ENCODE assay signal across 30 cellular contexts in the genomic region with DNA sequence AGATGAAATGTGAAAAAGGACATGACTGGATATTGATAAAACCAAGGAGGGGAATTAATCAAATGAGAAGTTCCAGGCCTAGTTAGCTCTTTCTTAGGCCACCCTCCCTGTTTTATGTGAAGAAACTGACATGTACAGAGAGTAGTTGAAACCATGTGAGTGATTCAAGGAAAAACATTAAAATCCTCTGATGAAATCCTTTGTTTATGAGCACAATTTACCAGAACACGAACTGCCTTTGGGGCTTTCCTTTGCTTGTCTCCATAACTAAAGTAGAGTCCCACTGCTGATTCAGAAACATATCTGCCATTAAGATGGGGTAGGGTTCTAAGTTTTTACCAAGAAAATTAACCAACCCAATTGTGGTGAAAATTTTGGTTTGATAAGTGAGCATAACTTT.
A peak's percentile ranks its signal among the peaks of the same experiment; 100 is the strongest.
DNase-seq lines count a peak whose midpoint lies in the region; ATAC-seq lines count a peak whose summit lies in the region.
"Had no signal": no experiment of that assay in that cellular context is flagged by ENCODE, and none has a peak within 500 bp of the region (broad histone marks: within the 10 kb centered on the region; RNA-seq: fewer than 3 reads in every experiment).

No MANE protein-coding gene starts in this region.

- no peak overlapping the region for H2BK15ac ChIP-seq in mesenchymal stem cell (ENCODE audit: low read depth, poor library complexity, severe bottlenecking)

- H3K18ac ChIP-seq in mesenchymal stem cell (ENCODE audit: low read depth in 1 of 2, low read length in 2 of 2), result peak overlapping the region in 1 of 2 experiments; percentile 6

- H3K27ac ChIP-seq in mesenchymal stem cell (ENCODE audit: low read length, poor library complexity, severe bottlenecking), result no peak overlapping the region
- H3K27ac ChIP-seq: body of pancreas, gastrocnemius medialis, hepatocyte, psoas muscle, SK-N-MC had no signal

- H3K27me3 ChIP-seq in mesenchymal stem cell (ENCODE audit: control insufficient read depth in 1 of 2, insufficient read depth in 1 of 2, low read length in 2 of 2), result no peaks in the 10 kb centered on the region
- H3K27me3 ChIP-seq: body of pancreas, esophagus muscularis mucosa, gastrocnemius medialis, hepatocyte, upper lobe of left lung had no signal

- no peak overlapping the region for H2BK12ac ChIP-seq in mesenchymal stem cell (ENCODE audit: low read length in 2 of 2)

- no peaks in the 10 kb centered on the region for H3K4me1 ChIP-seq in mesenchymal stem cell (ENCODE audit: control insufficient read depth, insufficient read depth, low read depth, low read length)
- H3K4me1 ChIP-seq: body of pancreas, gastrocnemius medialis, psoas muscle, upper lobe of left lung had no signal

- H3K14ac ChIP-seq in mesenchymal stem cell (ENCODE audit: low read length in 2 of 2), result no peak overlapping the region

- H3K9me3 ChIP-seq in mesenchymal stem cell (ENCODE audit: control insufficient read depth, low read length), result peaks cover 3% of the 10 kb centered on the region
- H3K9me3 ChIP-seq: body of pancreas, esophagus muscularis mucosa, gastrocnemius medialis, psoas muscle, upper lobe of left lung had no signal

- no peaks in the 10 kb centered on the region for H3K27me3 Mint-ChIP-seq in activated T-cell treated with anti-CD3 and anti-CD28 coated beads, Interleukin-2, amount 50 U/mL, for 72 hours (ENCODE audit: low read depth)
- no peaks in the 10 kb centered on the region for H3K27me3 Mint-ChIP-seq in activated T-helper 17 cell treated with anti-CD3 and anti-CD28 coated beads, Interleukin-2, amount 50 U/mL, for 72 hours
- H3K27me3 Mint-ChIP-seq: activated CD4-positive, alpha-beta memory T cell treated with anti-CD3 and anti-CD28 coated beads, Interleukin-2, amount 10 ng/mL, durations not matched to agents 7 days and 5 days; CD4-positive, CD25-positive, alpha-beta regulatory T cell; central memory CD8-positive, alpha-beta T cell; natural killer cell treated with Interleukin-12 subunit alpha and Interleukin-12 subunit beta and Interleukin-15 and Interleukin-18, amount 100 ng/mL, for 72 hours had no signal

- no peak for DNase-seq in activated T-cell treated with anti-CD3 and anti-CD28 coated beads, Interleukin-2, amount 50 U/mL, for 72 hours
- no peak for DNase-seq in activated T-cell treated with anti-CD3 and anti-CD28 coated beads, Interleukin-2, amount 50 U/mL, for 48 hours
- DNase-seq in mesenchymal stem cell, result peak; percentile 71
- DNase-seq in KBM-7, result no peak
- DNase-seq: activated CD4-positive, alpha-beta memory T cell treated with anti-CD3 and anti-CD28 coated beads, Interleukin-2, amount 10 ng/mL, durations not matched to agents 7 days and 5 days; activated CD8-positive, alpha-beta memory T cell treated with anti-CD3 and anti-CD28 coated beads, Interleukin-2, amount 50 U/mL, for 4 hours; activated naive CD4-positive, alpha-beta T cell treated with anti-CD3 and anti-CD28 coated beads, Interleukin-2, amount 50 U/mL, for 16 hours; AML-193; body of pancreas; CD4-positive, CD25-positive, alpha-beta regulatory T cell; gastrocnemius medialis; GOT3; NCI-H1048; NCI-H446; NCI-H748 treated with DMSO at 0.1 percent for 48 hours; psoas muscle; stimulated activated CD4-positive, alpha-beta T cell treated with anti-CD3 and anti-CD28 coated beads, Interleukin-4, amount 100 ng/mL, for 4 hours; upper lobe of left lung had no signal

- H3K4me3 Mint-ChIP-seq in activated T-cell treated with anti-CD3 and anti-CD28 coated beads, Interleukin-2, amount 50 U/mL, for 72 hours, result peak overlapping the region; percentile 50 to 72
- peak overlapping the region; percentile 43 for H3K4me3 Mint-ChIP-seq in activated T-helper 17 cell treated with anti-CD3 and anti-CD28 coated beads, Interleukin-2, amount 50 U/mL, for 72 hours
- H3K4me3 Mint-ChIP-seq: activated CD4-positive, alpha-beta memory T cell treated with anti-CD3 and anti-CD28 coated beads, Interleukin-2, amount 10 ng/mL, durations not matched to agents 7 days and 5 days; central memory CD8-positive, alpha-beta T cell; dendritic cell treated with granulocyte-macrophage colony-stimulating factor and Interleukin-4, amounts not matched to agents 40 ng/mL and 50 ng/mL, for 4 days; natural killer cell treated with Interleukin-12 subunit alpha and Interleukin-12 subunit beta and Interleukin-15 and Interleukin-18, amount 100 ng/mL, for 72 hours had no signal

- no peak overlapping the region for H3K4ac ChIP-seq in mesenchymal stem cell (ENCODE audit: low read depth in 1 of 2, low read length in 2 of 2)

- H3K9me3 Mint-ChIP-seq in activated T-cell treated with anti-CD3 and anti-CD28 coated beads, Interleukin-2, amount 50 U/mL, for 72 hours, result peaks cover 2 to 10% of the 10 kb centered on the region in 2 donors
- H3K9me3 Mint-ChIP-seq in activated T-helper 17 cell treated with anti-CD3 and anti-CD28 coated beads, Interleukin-2, amount 50 U/mL, for 72 hours, result peaks cover 9% of the 10 kb centered on the region
- H3K9me3 Mint-ChIP-seq: activated CD4-positive, alpha-beta memory T cell treated with anti-CD3 and anti-CD28 coated beads, Interleukin-2, amount 10 ng/mL, durations not matched to agents 7 days and 5 days; central memory CD8-positive, alpha-beta T cell had no signal

- H2AK5ac ChIP-seq in mesenchymal stem cell (ENCODE audit: low read length, severe bottlenecking), result no peak overlapping the region

- in situ Hi-C loops in KBM-7 (cut with MboI; ENCODE audit: low pct_unique_long_range_greater_than_20kb, low sequenced_read_pairs), result no loop called here

- H3K4me2 ChIP-seq in mesenchymal stem cell (ENCODE audit: low read length, poor library complexity, severe bottlenecking), result no peak overlapping the region
- H3K4me2 ChIP-seq: hepatocyte had no signal

- peak; percentile 29 to 61 for ATAC-seq in activated T-cell treated with anti-CD3 and anti-CD28 coated beads, Interleukin-2, amount 50 U/mL, for 72 hours (replicated peaks in 1 of 2)
- ATAC-seq in activated T-helper 17 cell treated with anti-CD3 and anti-CD28 coated beads, Interleukin-2, amount 50 U/mL, for 72 hours (replicated peaks), result no peak
- ATAC-seq in GM18519 (IDR thresholded peaks at IDR 0.05; ENCODE audit: low FRiP score, unreplicated experiment) (no peak), HG03175 (IDR thresholded peaks at IDR 0.05; ENCODE audit: unreplicated experiment) (no peak), HG03139 (IDR thresholded peaks at IDR 0.05; ENCODE audit: unreplicated experiment) (no peak)
- ATAC-seq: activated CD4-positive, CD25-positive, alpha-beta regulatory T cell treated with anti-CD3 and anti-CD28 coated beads, Interleukin-2, amount 50 U/mL, for 24 hours; body of pancreas; gastrocnemius medialis; natural killer cell treated with Interleukin-12 subunit alpha and Interleukin-12 subunit beta and Interleukin-15 and Interleukin-18, amount 100 ng/mL, for 72 hours; psoas muscle had no signal

- no peak overlapping the region for H3K4me3 ChIP-seq in mesenchymal stem cell (ENCODE audit: insufficient read depth in 1 of 2, low read depth in 1 of 2, low read length in 2 of 2)
- H3K4me3 ChIP-seq: body of pancreas, hepatocyte, lung, psoas muscle, SK-N-MC, upper lobe of left lung had no signal

- H2AFZ ChIP-seq in mesenchymal stem cell (ENCODE audit: low read depth, low read length), result no peak overlapping the region
- H2AFZ ChIP-seq: hepatocyte had no signal

- no peaks in the 10 kb centered on the region for H3K79me1 ChIP-seq in mesenchymal stem cell (replicated peaks; ENCODE audit: low read length, poor library complexity, severe bottlenecking)

- H2BK5ac ChIP-seq in mesenchymal stem cell (ENCODE audit: low read depth, low read length, poor library complexity, severe bottlenecking), result no peak overlapping the region

- H3K27ac Mint-ChIP-seq in activated T-cell treated with anti-CD3 and anti-CD28 coated beads, Interleukin-2, amount 50 U/mL, for 72 hours, result peak overlapping the region; percentile 74
- no peak overlapping the region for H3K27ac Mint-ChIP-seq in activated T-helper 17 cell treated with anti-CD3 and anti-CD28 coated beads, Interleukin-2, amount 50 U/mL, for 72 hours
- H3K27ac Mint-ChIP-seq: activated CD4-positive, alpha-beta memory T cell treated with anti-CD3 and anti-CD28 coated beads, Interleukin-2, amount 10 ng/mL, durations not matched to agents 7 days and 5 days; dendritic cell treated with granulocyte-macrophage colony-stimulating factor and Interleukin-4, amounts not matched to agents 40 ng/mL and 50 ng/mL, for 4 days; natural killer cell treated with Interleukin-12 subunit alpha and Interleukin-12 subunit beta and Interleukin-15 and Interleukin-18, amount 100 ng/mL, for 72 hours had no signal

- H4K8ac ChIP-seq in mesenchymal stem cell (ENCODE audit: low read length), result no peak overlapping the region

- peaks cover 20% of the 10 kb centered on the region for H3K4me1 Mint-ChIP-seq in activated T-cell treated with anti-CD3 and anti-CD28 coated beads, Interleukin-2, amount 50 U/mL, for 72 hours (ENCODE audit: low read depth)
- peaks cover 10% of the 10 kb centered on the region for H3K4me1 Mint-ChIP-seq in activated T-helper 17 cell treated with anti-CD3 and anti-CD28 coated beads, Interleukin-2, amount 50 U/mL, for 72 hours

- H3K36me3 ChIP-seq in mesenchymal stem cell (ENCODE audit: control insufficient read depth in 1 of 2, insufficient read depth in 2 of 2, low read depth in 1 of 2, low read length in 2 of 2), result no peaks in the 10 kb centered on the region
- H3K36me3 ChIP-seq: esophagus muscularis mucosa, gastrocnemius medialis, upper lobe of left lung had no signal

- H3K9ac ChIP-seq in mesenchymal stem cell (ENCODE audit: low read length), result no peak overlapping the region

- no peak overlapping the region for H2BK120ac ChIP-seq in mesenchymal stem cell (ENCODE audit: low read depth, low read length)

- no peak overlapping the region for H4K91ac ChIP-seq in mesenchymal stem cell (ENCODE audit: low read length)

- WGBS in mesenchymal stem cell, result no CpG with 5 or more reads among the region's 1 CpG

- no peak overlapping the region for H3K23ac ChIP-seq in mesenchymal stem cell (ENCODE audit: low read length in 2 of 2)

- no peaks in the 10 kb centered on the region for H3K36me3 Mint-ChIP-seq in activated T-cell treated with anti-CD3 and anti-CD28 coated beads, Interleukin-2, amount 50 U/mL, for 72 hours (ENCODE audit: insufficient read depth in 2 of 2)
- H3K36me3 Mint-ChIP-seq in activated T-helper 17 cell treated with anti-CD3 and anti-CD28 coated beads, Interleukin-2, amount 50 U/mL, for 72 hours (ENCODE audit: low read depth), result no peaks in the 10 kb centered on the region
- H3K36me3 Mint-ChIP-seq: CD4-positive, CD25-positive, alpha-beta regulatory T cell; natural killer cell treated with Interleukin-12 subunit alpha and Interleukin-12 subunit beta and Interleukin-15 and Interleukin-18, amount 100 ng/mL, for 72 hours had no signal

Comparison
In these comparisons a context has a peak if more than half of its experiments do, and no peak if none do; other contexts are left out.
1. ATAC-seq: peak in activated T-cell treated with anti-CD3 and anti-CD28 coated beads, Interleukin-2, amount 50 U/mL, for 72 hours (2 of 2); none in activated T-helper 17 cell treated with anti-CD3 and anti-CD28 coated beads, Interleukin-2, amount 50 U/mL, for 72 hours (single experiment), GM18519 (single experiment), HG03175 (single experiment) and HG03139 (single experiment).